Comparison of ENCODE assay signal across 11 cellular contexts in the genomic region with DNA sequence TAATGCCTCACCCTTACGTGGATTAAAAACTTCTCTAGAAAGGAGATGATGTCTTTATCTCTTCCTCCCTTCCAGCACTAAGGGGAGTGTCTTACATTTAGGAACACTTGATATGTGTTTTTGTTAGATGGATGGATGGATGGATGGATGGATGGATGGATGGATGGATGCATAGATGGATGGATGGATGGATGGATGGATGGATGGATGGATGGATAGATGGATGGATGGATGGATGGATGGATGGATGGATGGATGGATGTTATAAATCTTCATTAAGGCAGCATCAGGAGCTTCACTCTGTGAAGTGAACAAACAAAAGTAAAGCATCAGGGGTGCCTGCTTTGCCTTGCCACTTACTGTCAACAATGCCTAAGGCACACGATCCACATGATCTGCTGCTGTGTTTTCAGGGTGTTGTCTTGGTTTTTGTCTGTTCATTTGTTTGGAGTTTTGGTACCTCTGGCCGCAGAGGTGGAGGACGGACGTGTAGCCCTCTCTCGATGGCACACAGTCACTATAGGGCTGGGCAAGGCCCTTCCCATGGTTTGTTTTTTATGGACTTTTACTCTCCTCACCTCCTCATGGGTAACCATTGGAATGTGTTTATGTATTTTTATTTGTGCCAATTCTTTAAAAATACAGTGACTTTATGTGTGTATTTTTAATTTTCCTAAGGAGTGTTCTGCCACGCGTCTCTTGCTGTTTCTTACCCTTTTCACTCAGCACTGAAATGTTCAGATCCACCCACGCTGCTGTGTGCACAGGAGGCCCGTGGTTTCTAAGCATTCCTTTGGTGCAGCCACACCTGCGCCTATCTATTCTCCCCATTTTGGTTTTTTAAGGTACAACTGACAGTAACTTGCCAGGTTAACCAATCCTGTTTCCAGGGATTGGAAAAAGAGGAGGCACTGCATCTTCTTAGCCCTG.
DNase-seq lines count a peak whose midpoint lies in the region; ATAC-seq, FAIRE-seq and TF ChIP-seq lines count a peak whose summit lies in the region.
"Had no signal": no experiment of that assay in that cellular context is flagged by ENCODE, and none has a peak within 500 bp of the region (broad histone marks: within the 10 kb centered on the region; RNA-seq: fewer than 3 reads in every experiment).

No MANE protein-coding gene starts in this region.

- H3K9me3 Mint-ChIP-seq in activated naive CD8-positive, alpha-beta T cell treated with anti-CD3 and anti-CD28 coated beads, Interleukin-2, amount 50 U/mL, for 24 hours, result peaks cover 10% of the 10 kb centered on the region
- peaks cover 18% of the 10 kb centered on the region for H3K9me3 Mint-ChIP-seq in WTC11

- peak; percentile 47 for FAIRE-seq in GM19239 (lab: Jason Lieb, UNC)

- ATAC-seq in activated naive CD8-positive, alpha-beta T cell treated with anti-CD3 and anti-CD28 coated beads, Interleukin-2, amount 50 U/mL, for 24 hours, result no peak
- no peak for ATAC-seq in HG02610 (IDR thresholded peaks at IDR 0.05; ENCODE audit: unreplicated experiment)
- ATAC-seq in WTC11, result no peak
- no peak for ATAC-seq in HG02981 (IDR thresholded peaks at IDR 0.05; ENCODE audit: unreplicated experiment)

- POLR2A ChIA-PET in WTC11 (lab: Charles Lee), result no interaction called here

- DNase-seq in GM19239 (ENCODE audit: insufficient read length, low spot score) (no peak), WTC11 (ENCODE audit: low spot score) (no peak)
- peak; percentile 61 for DNase-seq in activated CD4-positive, alpha-beta T cell treated with anti-CD3 and anti-CD28 coated beads for 48 hours
- DNase-seq in activated naive CD8-positive, alpha-beta T cell treated with anti-CD3 and anti-CD28 coated beads, Interleukin-2, amount 50 U/mL, for 24 hours, result no peak
- peak; percentile 52 for DNase-seq in stimulated activated CD4-positive, alpha-beta T cell treated with anti-CD3 and anti-CD28 coated beads, Interleukin-4, amount 100 ng/mL, for 24 hours
- DNase-seq: GDM1, NCI-H1105 treated with DMSO at 0.1 percent for 48 hours, NCI-H526 had no signal

- peaks cover 5% of the 10 kb centered on the region for H3K36me3 Mint-ChIP-seq in activated naive CD8-positive, alpha-beta T cell treated with anti-CD3 and anti-CD28 coated beads, Interleukin-2, amount 50 U/mL, for 24 hours (ENCODE audit: low read depth)
- peaks cover 6% of the 10 kb centered on the region for H3K36me3 Mint-ChIP-seq in WTC11

- H3K4me1 Mint-ChIP-seq in activated naive CD8-positive, alpha-beta T cell treated with anti-CD3 and anti-CD28 coated beads, Interleukin-2, amount 50 U/mL, for 24 hours, result peaks cover 58% of the 10 kb centered on the region
- peaks cover 24% of the 10 kb centered on the region for H3K4me1 Mint-ChIP-seq in WTC11

- TF ChIP-seq CTCF in WTC11 (IDR thresholded peaks at IDR 0.05), result no peak

- CTCF ChIA-PET in WTC11 (lab: Charles Lee), result interaction anchor here (0.9 kb wide), 1 partner anchor 76 kb away, joined by 3 read pairs; no protein-coding TSS in a partner anchor

- peak overlapping the region; percentile 40 for H3K27ac Mint-ChIP-seq in activated naive CD8-positive, alpha-beta T cell treated with anti-CD3 and anti-CD28 coated beads, Interleukin-2, amount 50 U/mL, for 24 hours
- H3K27ac Mint-ChIP-seq in WTC11, result no peak overlapping the region

- no peaks in the 10 kb centered on the region for H3K27me3 Mint-ChIP-seq in activated naive CD8-positive, alpha-beta T cell treated with anti-CD3 and anti-CD28 coated beads, Interleukin-2, amount 50 U/mL, for 24 hours
- no peaks in the 10 kb centered on the region for H3K27me3 Mint-ChIP-seq in WTC11 (ENCODE audit: low read depth)
- H3K27me3 Mint-ChIP-seq: progenitor cell of endocrine pancreas had no signal

- H3K4me3 Mint-ChIP-seq in activated naive CD8-positive, alpha-beta T cell treated with anti-CD3 and anti-CD28 coated beads, Interleukin-2, amount 50 U/mL, for 24 hours, result no peak overlapping the region
- no peak overlapping the region for H3K4me3 Mint-ChIP-seq in WTC11

TF ChIP-seq in WTC11, 78 proteins besides CTCF, POLR2A, EP300 and RAD21 (continues in another document):
- TF ChIP-seq, protein P1, sequence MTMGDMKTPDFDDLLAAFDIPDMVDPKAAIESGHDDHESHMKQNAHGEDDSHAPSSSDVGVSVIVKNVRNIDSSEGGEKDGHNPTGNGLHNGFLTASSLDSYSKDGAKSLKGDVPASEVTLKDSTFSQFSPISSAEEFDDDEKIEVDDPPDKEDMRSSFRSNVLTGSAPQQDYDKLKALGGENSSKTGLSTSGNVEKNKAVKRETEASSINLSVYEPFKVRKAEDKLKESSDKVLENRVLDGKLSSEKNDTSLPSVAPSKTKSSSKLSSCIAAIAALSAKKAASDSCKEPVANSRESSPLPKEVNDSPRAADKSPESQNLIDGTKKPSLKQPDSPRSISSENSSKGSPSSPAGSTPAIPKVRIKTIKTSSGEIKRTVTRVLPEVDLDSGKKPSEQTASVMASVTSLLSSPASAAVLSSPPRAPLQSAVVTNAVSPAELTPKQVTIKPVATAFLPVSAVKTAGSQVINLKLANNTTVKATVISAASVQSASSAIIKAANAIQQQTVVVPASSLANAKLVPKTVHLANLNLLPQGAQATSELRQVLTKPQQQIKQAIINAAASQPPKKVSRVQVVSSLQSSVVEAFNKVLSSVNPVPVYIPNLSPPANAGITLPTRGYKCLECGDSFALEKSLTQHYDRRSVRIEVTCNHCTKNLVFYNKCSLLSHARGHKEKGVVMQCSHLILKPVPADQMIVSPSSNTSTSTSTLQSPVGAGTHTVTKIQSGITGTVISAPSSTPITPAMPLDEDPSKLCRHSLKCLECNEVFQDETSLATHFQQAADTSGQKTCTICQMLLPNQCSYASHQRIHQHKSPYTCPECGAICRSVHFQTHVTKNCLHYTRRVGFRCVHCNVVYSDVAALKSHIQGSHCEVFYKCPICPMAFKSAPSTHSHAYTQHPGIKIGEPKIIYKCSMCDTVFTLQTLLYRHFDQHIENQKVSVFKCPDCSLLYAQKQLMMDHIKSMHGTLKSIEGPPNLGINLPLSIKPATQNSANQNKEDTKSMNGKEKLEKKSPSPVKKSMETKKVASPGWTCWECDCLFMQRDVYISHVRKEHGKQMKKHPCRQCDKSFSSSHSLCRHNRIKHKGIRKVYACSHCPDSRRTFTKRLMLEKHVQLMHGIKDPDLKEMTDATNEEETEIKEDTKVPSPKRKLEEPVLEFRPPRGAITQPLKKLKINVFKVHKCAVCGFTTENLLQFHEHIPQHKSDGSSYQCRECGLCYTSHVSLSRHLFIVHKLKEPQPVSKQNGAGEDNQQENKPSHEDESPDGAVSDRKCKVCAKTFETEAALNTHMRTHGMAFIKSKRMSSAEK (CRISPR knock-in tag; IDR thresholded peaks at IDR 0.05; ENCODE audit: borderline replicate concordance), result no peak
- no peak for TF ChIP-seq NFE2L1 (CRISPR knock-in tag; IDR thresholded peaks at IDR 0.05)
- TF ChIP-seq, protein P2, sequence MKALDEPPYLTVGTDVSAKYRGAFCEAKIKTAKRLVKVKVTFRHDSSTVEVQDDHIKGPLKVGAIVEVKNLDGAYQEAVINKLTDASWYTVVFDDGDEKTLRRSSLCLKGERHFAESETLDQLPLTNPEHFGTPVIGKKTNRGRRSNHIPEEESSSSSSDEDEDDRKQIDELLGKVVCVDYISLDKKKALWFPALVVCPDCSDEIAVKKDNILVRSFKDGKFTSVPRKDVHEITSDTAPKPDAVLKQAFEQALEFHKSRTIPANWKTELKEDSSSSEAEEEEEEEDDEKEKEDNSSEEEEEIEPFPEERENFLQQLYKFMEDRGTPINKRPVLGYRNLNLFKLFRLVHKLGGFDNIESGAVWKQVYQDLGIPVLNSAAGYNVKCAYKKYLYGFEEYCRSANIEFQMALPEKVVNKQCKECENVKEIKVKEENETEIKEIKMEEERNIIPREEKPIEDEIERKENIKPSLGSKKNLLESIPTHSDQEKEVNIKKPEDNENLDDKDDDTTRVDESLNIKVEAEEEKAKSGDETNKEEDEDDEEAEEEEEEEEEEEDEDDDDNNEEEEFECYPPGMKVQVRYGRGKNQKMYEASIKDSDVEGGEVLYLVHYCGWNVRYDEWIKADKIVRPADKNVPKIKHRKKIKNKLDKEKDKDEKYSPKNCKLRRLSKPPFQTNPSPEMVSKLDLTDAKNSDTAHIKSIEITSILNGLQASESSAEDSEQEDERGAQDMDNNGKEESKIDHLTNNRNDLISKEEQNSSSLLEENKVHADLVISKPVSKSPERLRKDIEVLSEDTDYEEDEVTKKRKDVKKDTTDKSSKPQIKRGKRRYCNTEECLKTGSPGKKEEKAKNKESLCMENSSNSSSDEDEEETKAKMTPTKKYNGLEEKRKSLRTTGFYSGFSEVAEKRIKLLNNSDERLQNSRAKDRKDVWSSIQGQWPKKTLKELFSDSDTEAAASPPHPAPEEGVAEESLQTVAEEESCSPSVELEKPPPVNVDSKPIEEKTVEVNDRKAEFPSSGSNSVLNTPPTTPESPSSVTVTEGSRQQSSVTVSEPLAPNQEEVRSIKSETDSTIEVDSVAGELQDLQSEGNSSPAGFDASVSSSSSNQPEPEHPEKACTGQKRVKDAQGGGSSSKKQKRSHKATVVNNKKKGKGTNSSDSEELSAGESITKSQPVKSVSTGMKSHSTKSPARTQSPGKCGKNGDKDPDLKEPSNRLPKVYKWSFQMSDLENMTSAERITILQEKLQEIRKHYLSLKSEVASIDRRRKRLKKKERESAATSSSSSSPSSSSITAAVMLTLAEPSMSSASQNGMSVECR (CRISPR knock-in tag; IDR thresholded peaks at IDR 0.05; ENCODE audit: borderline replicate concordance), result no peak
- TF ChIP-seq, protein P3, sequence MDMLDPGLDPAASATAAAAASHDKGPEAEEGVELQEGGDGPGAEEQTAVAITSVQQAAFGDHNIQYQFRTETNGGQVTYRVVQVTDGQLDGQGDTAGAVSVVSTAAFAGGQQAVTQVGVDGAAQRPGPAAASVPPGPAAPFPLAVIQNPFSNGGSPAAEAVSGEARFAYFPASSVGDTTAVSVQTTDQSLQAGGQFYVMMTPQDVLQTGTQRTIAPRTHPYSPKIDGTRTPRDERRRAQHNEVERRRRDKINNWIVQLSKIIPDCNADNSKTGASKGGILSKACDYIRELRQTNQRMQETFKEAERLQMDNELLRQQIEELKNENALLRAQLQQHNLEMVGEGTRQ (CRISPR knock-in tag; IDR thresholded peaks at IDR 0.05), result no peak
- no peak for TF ChIP-seq IRF2 (CRISPR knock-in tag; IDR thresholded peaks at IDR 0.05; ENCODE audit: borderline replicate concordance, low read depth)
- no peak for TF ChIP-seq ZNF232 (CRISPR knock-in tag; IDR thresholded peaks at IDR 0.05)
- no peak for TF ChIP-seq TEAD4 (CRISPR knock-in tag; IDR thresholded peaks at IDR 0.05)

Comparison
In these comparisons a context has a peak if more than half of its experiments do, and no peak if none do; other contexts are left out.
1. DNase-seq: peak in activated CD4-positive, alpha-beta T cell treated with anti-CD3 and anti-CD28 coated beads for 48 hours (single experiment) and stimulated activated CD4-positive, alpha-beta T cell treated with anti-CD3 and anti-CD28 coated beads, Interleukin-4, amount 100 ng/mL, for 24 hours (single experiment); none in GM19239 (single experiment), activated naive CD8-positive, alpha-beta T cell treated with anti-CD3 and anti-CD28 coated beads, Interleukin-2, amount 50 U/mL, for 24 hours (single experiment) and WTC11 (single experiment).